ENCODE assay signal across 13 cellular contexts in genomic region chr14:69953266-69953905, GRCh38.
"Had no signal": no experiment of that assay in that cellular context is flagged by ENCODE, and none has a peak within 500 bp of the region (broad histone marks: within the 10 kb centered on the region; RNA-seq: fewer than 3 reads in every experiment).

No MANE protein-coding gene starts in this region.

- H3K27me3 ChIP-seq: colonic mucosa, tibial nerve had no signal

- H3K4me3 ChIP-seq: colonic mucosa, lung, mucosa of descending colon, tibial nerve had no signal

- H3K4me1 Mint-ChIP-seq: immature natural killer cell; naive thymus-derived CD8-positive, alpha-beta T cell had no signal

- H3K27ac ChIP-seq: colonic mucosa, tibial nerve had no signal

- DNase-seq: activated CD4-positive, alpha-beta T cell treated with anti-CD3 and anti-CD28 coated beads, Interleukin-2, amount 50 U/mL, for 4 hours; activated CD4-positive, CD25-positive, alpha-beta regulatory T cell treated with anti-CD3 and anti-CD28 coated beads, Interleukin-2, amount 50 U/mL, for 72 hours; activated effector memory CD4-positive, alpha-beta T cell treated with Interleukin-2 at 50 U/mL for 16 hours; activated T-cell treated with anti-CD3 and anti-CD28 coated beads, Interleukin-2, amount 50 U/mL, for 24 hours; amniotic stem cell; colonic mucosa; immature natural killer cell; mucosa of descending colon; naive thymus-derived CD8-positive, alpha-beta T cell; stimulated activated CD4-positive, alpha-beta T cell treated with anti-CD3 and anti-CD28 coated beads, Interleukin-4, amount 100 ng/mL, for 4 hours had no signal

- H3K4me3 Mint-ChIP-seq: activated T-cell treated with anti-CD3 and anti-CD28 coated beads, Interleukin-2, amount 50 U/mL, for 24 hours; immature natural killer cell; naive thymus-derived CD8-positive, alpha-beta T cell had no signal

- H3K36me3 ChIP-seq: colonic mucosa, tibial nerve had no signal

- H3K27ac Mint-ChIP-seq: activated naive CD4-positive, alpha-beta T cell treated with anti-CD3 and anti-CD28 coated beads, Interleukin-2, amount 50 U/mL, for 72 hours; activated T-cell treated with anti-CD3 and anti-CD28 coated beads, Interleukin-2, amount 50 U/mL, for 24 hours; immature natural killer cell; naive thymus-derived CD8-positive, alpha-beta T cell had no signal

- H3K4me1 ChIP-seq: colonic mucosa, tibial nerve had no signal

- H3K9me3 ChIP-seq: colonic mucosa, mucosa of descending colon had no signal

- H3K9me3 Mint-ChIP-seq: immature natural killer cell had no signal

- H3K36me3 Mint-ChIP-seq: activated naive CD4-positive, alpha-beta T cell treated with anti-CD3 and anti-CD28 coated beads, Interleukin-2, amount 50 U/mL, for 72 hours; immature natural killer cell had no signal
